ENCODE assay signal across 19 cellular contexts in genomic region chr1:55200667-55201066, GRCh38.
"Had no signal": no experiment of that assay in that cellular context is flagged by ENCODE, and none has a peak within 500 bp of the region (broad histone marks: within the 10 kb centered on the region; RNA-seq: fewer than 3 reads in every experiment).

No MANE protein-coding gene starts in this region.

- H3K36me3 ChIP-seq: pancreas, sigmoid colon, vagina had no signal

- H3K27ac ChIP-seq: coronary artery, esophagus muscularis mucosa, pancreas, sigmoid colon, tibial nerve, vagina had no signal

- H3K4me3 ChIP-seq: coronary artery, esophagus muscularis mucosa, pancreas, sigmoid colon, tibial nerve, vagina had no signal

- H3K27ac Mint-ChIP-seq: activated B cell treated with CpG ODN at 0.5 μM for 24 hours; brain; T-helper 1 cell treated with Interleukin-12 subunit alpha and Interleukin-12 subunit beta and Interleukin-4 antibody, amounts not matched to agents 30 μg/mL and 1 μg/mL, for 36 hours had no signal

- H3K4me3 Mint-ChIP-seq: activated B cell treated with CpG ODN at 0.5 μM for 24 hours; brain; T-helper 1 cell treated with Interleukin-12 subunit alpha and Interleukin-12 subunit beta and Interleukin-4 antibody, amounts not matched to agents 30 μg/mL and 1 μg/mL, for 36 hours had no signal

- H3K9me3 ChIP-seq: esophagus muscularis mucosa, pancreas, sigmoid colon, tibial nerve, vagina had no signal

- ATAC-seq: pancreas had no signal

- DNase-seq: activated B cell treated with CpG ODN at 0.5 μM for 24 hours; activated CD4-positive, alpha-beta T cell treated with anti-CD3 and anti-CD28 coated beads, Interleukin-2, amount 50 U/mL, for 4 hours; activated naive CD4-positive, alpha-beta T cell; amygdala; central memory CD4-positive, alpha-beta T cell; hypothalamus; mesendoderm; pancreas; SIG-M5; sigmoid colon; stimulated activated CD4-positive, alpha-beta T cell treated with anti-CD3 and anti-CD28 coated beads, Interleukin-12 subunit alpha, Interleukin-12 subunit beta, amount 100 ng/mL, for 4 hours; stimulated activated CD4-positive, alpha-beta T cell treated with anti-CD3 and anti-CD28 coated beads, Interleukin-2, amount 100 ng/mL, for 24 hours; substantia nigra had no signal

- H3K27me3 ChIP-seq: esophagus muscularis mucosa, pancreas, sigmoid colon, tibial nerve, vagina had no signal

- H3K9me3 Mint-ChIP-seq: activated B cell treated with CpG ODN at 0.5 μM for 24 hours; T-helper 1 cell treated with Interleukin-12 subunit alpha and Interleukin-12 subunit beta and Interleukin-4 antibody, amounts not matched to agents 30 μg/mL and 1 μg/mL, for 36 hours had no signal

- H3K27me3 Mint-ChIP-seq: activated B cell treated with CpG ODN at 0.5 μM for 24 hours, brain had no signal
